In genomic region chr12:45112306-45112705, GRCh38 we compare ENCODE assay signal across 38 cellular contexts.
"Had no signal": no experiment of that assay in that cellular context is flagged by ENCODE, and none has a peak within 500 bp of the region (broad histone marks: within the 10 kb centered on the region; RNA-seq: fewer than 3 reads in every experiment).

No MANE protein-coding gene starts in this region.

- DNase-seq: activated B cell treated with CpG ODN at 0.5 μM for 24 hours; activated CD4-positive, alpha-beta memory T cell treated with anti-CD3 and anti-CD28 coated beads for 36 hours; activated CD4-positive, alpha-beta T cell treated with anti-CD3 and anti-CD28 coated beads for 4 hours; activated CD4-positive, alpha-beta T cell treated with anti-CD3 and anti-CD28 coated beads, Interleukin-2, amount 10 ng/mL, durations not matched to agents 24 days and 14 days; activated CD4-positive, alpha-beta T cell treated with anti-CD3 and anti-CD28 coated beads, Interleukin-2, amount 50 U/mL, for 1 hour; activated CD4-positive, alpha-beta T cell treated with anti-CD3 and anti-CD28 coated beads, Interleukin-2, amount 50 U/mL, for 4 hours; activated CD4-positive, CD25-positive, alpha-beta regulatory T cell treated with anti-CD3 and anti-CD28 coated beads, Interleukin-2, amount 50 U/mL, for 72 hours; activated CD8-positive, alpha-beta memory T cell treated with anti-CD3 and anti-CD28 coated beads, Interleukin-2, amount 50 U/mL, for 4 hours; activated CD8-positive, alpha-beta T cell treated with anti-CD3 and anti-CD28 coated beads for 36 hours; activated effector memory CD4-positive, alpha-beta T cell treated with anti-CD3 and anti-CD28 coated beads, Interleukin-2, amount 50 U/mL, for 16 hours; activated gamma-delta T cell treated with Interleukin-2 at 50 U/mL for 16 hours; activated naive CD4-positive, alpha-beta T cell; activated naive CD4-positive, alpha-beta T cell treated with anti-CD3 and anti-CD28 coated beads for 36 hours; activated naive CD4-positive, alpha-beta T cell treated with anti-CD3 and anti-CD28 coated beads, Interleukin-2, amount 50 U/mL, for 16 hours; activated naive CD8-positive, alpha-beta T cell treated with anti-CD3 and anti-CD28 coated beads for 36 hours; activated T-cell treated with anti-CD3 and anti-CD28 coated beads for 4 hours; activated T-cell treated with anti-CD3 and anti-CD28 coated beads, Interleukin-2, amount 50 U/mL, for 1 hour; activated T-cell treated with anti-CD3 and anti-CD28 coated beads, Interleukin-2, amount 50 U/mL, for 4 hours; activated T-cell treated with anti-CD3 and anti-CD28 coated beads, Interleukin-2, amount 50 U/mL, for 72 hours; adrenal gland; amniotic stem cell; aorta; body of pancreas; brain microvascular endothelial cell; caudate nucleus; cerebellar nuclear complex; T-helper 1 cell; T-helper 2 cell; T-helper 9 cell had no signal

- H3K4me3 ChIP-seq: adrenal gland, body of pancreas, breast epithelium, cardiac muscle cell had no signal

- H3K4me1 Mint-ChIP-seq: activated B cell treated with CpG ODN at 0.5 μM for 24 hours; activated CD4-positive, alpha-beta T cell treated with anti-CD3 and anti-CD28 coated beads, Interleukin-2, amount 10 ng/mL, durations not matched to agents 24 days and 14 days; activated naive CD8-positive, alpha-beta T cell treated with anti-CD3 and anti-CD28 coated beads for 36 hours; activated T-helper 17 cell treated with anti-CD3 and anti-CD28 coated beads, Interleukin-2, amount 50 U/mL, for 72 hours; central memory CD8-positive, alpha-beta T cell had no signal

- H3K27me3 ChIP-seq: adrenal gland, body of pancreas, brain microvascular endothelial cell, breast epithelium, cardiac muscle cell had no signal

- H3K27ac ChIP-seq: adrenal gland, body of pancreas, brain microvascular endothelial cell, breast epithelium, cardiac muscle cell, VCaP had no signal

- H3K9me3 ChIP-seq: adrenal gland, body of pancreas, breast epithelium had no signal

- H3K27me3 Mint-ChIP-seq: activated naive CD8-positive, alpha-beta T cell treated with anti-CD3 and anti-CD28 coated beads for 36 hours had no signal

- ATAC-seq: activated CD8-positive, alpha-beta T cell treated with anti-CD3 and anti-CD28 coated beads for 36 hours; activated naive CD4-positive, alpha-beta T cell treated with anti-CD3 and anti-CD28 coated beads, Interleukin-2, amount 50 U/mL, for 72 hours; activated T-cell treated with anti-CD3 and anti-CD28 coated beads, Interleukin-2, amount 50 U/mL, for 4 hours; activated T-cell treated with anti-CD3 and anti-CD28 coated beads, Interleukin-2, amount 50 U/mL, for 72 hours; activated T-helper 17 cell treated with anti-CD3 and anti-CD28 coated beads, Interleukin-2, amount 50 U/mL, for 72 hours; body of pancreas had no signal

- H3K9me3 Mint-ChIP-seq: activated CD4-positive, alpha-beta memory T cell treated with anti-CD3 and anti-CD28 coated beads for 36 hours; activated CD4-positive, alpha-beta T cell treated with anti-CD3 and anti-CD28 coated beads, Interleukin-2, amount 10 ng/mL, durations not matched to agents 24 days and 14 days; activated naive CD4-positive, alpha-beta T cell treated with anti-CD3 and anti-CD28 coated beads for 36 hours; activated naive CD4-positive, alpha-beta T cell treated with anti-CD3 and anti-CD28 coated beads, Interleukin-2, amount 50 U/mL, for 72 hours; activated naive CD8-positive, alpha-beta T cell treated with anti-CD3 and anti-CD28 coated beads for 36 hours; activated T-cell treated with anti-CD3 and anti-CD28 coated beads, Interleukin-2, amount 50 U/mL, for 4 hours; activated T-helper 1 cell treated with anti-CD3 and anti-CD28 coated beads, Interleukin-12 subunit alpha, Interleukin-12 subunit beta, Interleukin-2, Interleukin-4 antibody, amounts not matched to agents 30 ng/mL and 10 ng/mL and 1 ng/mL, durations not matched to agents 14 hours and 24 hours and 36 hours; activated T-helper 17 cell treated with anti-CD3 and anti-CD28 coated beads, Interleukin-2, amount 50 U/mL, for 72 hours; central memory CD8-positive, alpha-beta T cell; T-helper 1 cell treated with Interleukin-12 subunit alpha and Interleukin-12 subunit beta and Interleukin-4 antibody, amounts not matched to agents 30 μg/mL and 1 μg/mL, for 36 hours; T-helper 2 cell treated with Interferon-gamma antibody and Interleukin-4, amounts not matched to agents 5 μg/mL and 100 μg/mL, for 36 hours had no signal

- H3K27ac Mint-ChIP-seq: activated B cell treated with CpG ODN at 0.5 μM for 24 hours; activated CD4-positive, alpha-beta memory T cell treated with anti-CD3 and anti-CD28 coated beads for 36 hours; activated CD4-positive, alpha-beta T cell treated with anti-CD3 and anti-CD28 coated beads, Interleukin-2, amount 10 ng/mL, durations not matched to agents 24 days and 14 days; activated CD8-positive, alpha-beta T cell treated with anti-CD3 and anti-CD28 coated beads for 36 hours; activated naive CD4-positive, alpha-beta T cell treated with anti-CD3 and anti-CD28 coated beads for 36 hours; activated naive CD4-positive, alpha-beta T cell treated with anti-CD3 and anti-CD28 coated beads, Interleukin-2, amount 50 U/mL, for 72 hours; activated naive CD8-positive, alpha-beta T cell treated with anti-CD3 and anti-CD28 coated beads for 36 hours; activated T-cell treated with anti-CD3 and anti-CD28 coated beads, Interleukin-2, amount 50 U/mL, for 72 hours; activated T-helper 1 cell treated with anti-CD3 and anti-CD28 coated beads, Interleukin-12 subunit alpha, Interleukin-12 subunit beta, Interleukin-2, Interleukin-4 antibody, amounts not matched to agents 30 ng/mL and 10 ng/mL and 1 ng/mL, durations not matched to agents 14 hours and 24 hours and 36 hours; activated T-helper 17 cell treated with anti-CD3 and anti-CD28 coated beads, Interleukin-2, amount 50 U/mL, for 72 hours; T-helper 1 cell treated with Interleukin-12 subunit alpha and Interleukin-12 subunit beta and Interleukin-4 antibody, amounts not matched to agents 30 μg/mL and 1 μg/mL, for 36 hours; T-helper 2 cell treated with Interferon-gamma antibody and Interleukin-4, amounts not matched to agents 5 μg/mL and 100 μg/mL, for 36 hours had no signal

- H3K36me3 Mint-ChIP-seq: activated CD4-positive, alpha-beta memory T cell treated with anti-CD3 and anti-CD28 coated beads for 36 hours; activated naive CD4-positive, alpha-beta T cell treated with anti-CD3 and anti-CD28 coated beads, Interleukin-2, amount 50 U/mL, for 72 hours; activated naive CD8-positive, alpha-beta T cell treated with anti-CD3 and anti-CD28 coated beads for 36 hours had no signal

- H3K4me3 Mint-ChIP-seq: activated B cell treated with CpG ODN at 0.5 μM for 24 hours; activated CD4-positive, alpha-beta memory T cell treated with anti-CD3 and anti-CD28 coated beads for 36 hours; activated CD4-positive, alpha-beta T cell treated with anti-CD3 and anti-CD28 coated beads, Interleukin-2, amount 10 ng/mL, durations not matched to agents 24 days and 14 days; activated CD8-positive, alpha-beta T cell treated with anti-CD3 and anti-CD28 coated beads for 36 hours; activated naive CD4-positive, alpha-beta T cell treated with anti-CD3 and anti-CD28 coated beads for 36 hours; activated naive CD8-positive, alpha-beta T cell treated with anti-CD3 and anti-CD28 coated beads for 36 hours; activated T-cell treated with anti-CD3 and anti-CD28 coated beads, Interleukin-2, amount 50 U/mL, for 4 hours; activated T-cell treated with anti-CD3 and anti-CD28 coated beads, Interleukin-2, amount 50 U/mL, for 72 hours; activated T-helper 1 cell treated with anti-CD3 and anti-CD28 coated beads, Interleukin-12 subunit alpha, Interleukin-12 subunit beta, Interleukin-2, Interleukin-4 antibody, amounts not matched to agents 30 ng/mL and 10 ng/mL and 1 ng/mL, durations not matched to agents 14 hours and 24 hours and 36 hours; activated T-helper 17 cell treated with anti-CD3 and anti-CD28 coated beads, Interleukin-2, amount 50 U/mL, for 72 hours; central memory CD8-positive, alpha-beta T cell; T-helper 1 cell treated with Interleukin-12 subunit alpha and Interleukin-12 subunit beta and Interleukin-4 antibody, amounts not matched to agents 30 μg/mL and 1 μg/mL, for 36 hours; T-helper 2 cell treated with Interferon-gamma antibody and Interleukin-4, amounts not matched to agents 5 μg/mL and 100 μg/mL, for 36 hours had no signal
